In the genomic region with DNA sequence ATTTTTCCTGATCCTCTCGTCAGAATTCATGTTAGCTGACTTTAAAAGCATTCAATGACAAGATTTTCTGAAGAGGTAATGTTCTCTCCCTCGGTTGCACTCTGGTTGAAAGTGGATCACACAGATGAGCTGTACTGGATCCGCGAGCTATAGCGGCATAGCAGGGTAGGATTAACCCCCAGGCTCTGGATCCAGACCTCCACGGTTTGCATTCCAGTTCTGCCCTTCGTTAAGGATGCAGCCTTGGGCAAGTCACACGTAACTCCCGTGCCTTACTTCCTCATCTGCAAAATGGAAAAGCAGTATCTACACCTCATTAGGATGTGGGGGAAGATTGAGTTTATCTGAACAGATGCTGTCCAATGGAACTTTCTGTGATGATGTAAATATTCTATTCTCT, we compare ENCODE assay signal across 16 cellular contexts. TPM values are rescaled to one million over a fixed set of nuclear protein-coding genes. Genes with fewer than 3 reads are reported as not detected.
A peak's percentile ranks its signal among the peaks of the same experiment; 100 is the strongest.
DNase-seq lines count a peak whose midpoint lies in the region; ATAC-seq, FAIRE-seq and TF ChIP-seq lines count a peak whose summit lies in the region.
"Had no signal": no experiment of that assay in that cellular context is flagged by ENCODE, and none has a peak within 500 bp of the region (broad histone marks: within the 10 kb centered on the region; RNA-seq: fewer than 3 reads in every experiment).

No MANE protein-coding gene starts in this region.

- H3K4me1 ChIP-seq in heart left ventricle = peaks cover 0 to 56% (median 12%) of the 10 kb centered on the region in 12 donors
- peaks cover 0 to 2% of the 10 kb centered on the region in 2 donors for H3K4me1 ChIP-seq in kidney (ENCODE audit: control insufficient read depth in 1 of 2, insufficient read depth in 1 of 2, low read depth in 1 of 2, low read length in 2 of 2)
- H3K4me1 ChIP-seq in trophoblast cell (ENCODE audit: control insufficient read depth in 1 of 2, insufficient read depth in 2 of 2, low read length in 2 of 2) = peaks cover 5 to 7% of the 10 kb centered on the region in 2 experiments
- peaks cover 0 to 19% of the 10 kb centered on the region in 2 experiments; a peak in 2 of 4 replicates for H3K4me1 ChIP-seq in SK-N-SH (ENCODE audit: control insufficient read depth in 1 of 2, insufficient read depth in 2 of 2, low read depth in 1 of 2, low read length in 1 of 2)

- TF ChIP-seq EP300 in SK-N-SH (IDR thresholded peaks at IDR 0.05; ENCODE audit: borderline replicate concordance in 1 of 2, low read depth in 1 of 2, low read length in 1 of 2) = no peak

- H3K4me3 ChIP-seq in heart left ventricle = no peak overlapping the region
- no peak overlapping the region for H3K4me3 ChIP-seq in coronary artery
- no peak overlapping the region for H3K4me3 ChIP-seq in kidney (ENCODE audit: low read length in 2 of 2)
- no peak overlapping the region for H3K4me3 ChIP-seq in trophoblast cell (ENCODE audit: low read depth, low read length)
- H3K4me3 ChIP-seq in SK-N-SH (ENCODE audit: low read depth in 2 of 2, low read length in 1 of 2) = no peak overlapping the region
- H3K4me3 ChIP-seq: GM23338 had no signal

- H3F3A ChIP-seq in SK-N-SH (replicated peaks; ENCODE audit: insufficient read depth) = no peaks in the 10 kb centered on the region

- H3K23ac ChIP-seq in trophoblast cell (ENCODE audit: low read length) = no peak overlapping the region

- no peak overlapping the region for H3K4me2 ChIP-seq in trophoblast cell (ENCODE audit: low read length)
- H3K4me2 ChIP-seq in SK-N-SH = no peak overlapping the region
- H3K4me2 ChIP-seq: GM23338 had no signal

- no peak overlapping the region for H3K4ac ChIP-seq in trophoblast cell (ENCODE audit: low read depth, low read length)

- no peak for TF ChIP-seq CTCF in heart left ventricle (IDR thresholded peaks at IDR 0.05)
- no peak for TF ChIP-seq CTCF in coronary artery (IDR thresholded peaks at IDR 0.05)
- TF ChIP-seq CTCF in kidney (IDR thresholded peaks at IDR 0.05; ENCODE audit: borderline replicate concordance, extremely low read depth, insufficient read depth) = no peak
- TF ChIP-seq CTCF in SK-N-SH (IDR thresholded peaks at IDR 0.05) = no peak

- H4K20me1 ChIP-seq in SK-N-SH (ENCODE audit: insufficient read depth) = peaks cover 4% of the 10 kb centered on the region; the same call in 1 of the 2 replicates

- H4K91ac ChIP-seq in trophoblast cell (ENCODE audit: low read depth, low read length) = no peak overlapping the region

- no peaks in the 10 kb centered on the region for H3K9me2 ChIP-seq in SK-N-SH

- H3K18ac ChIP-seq in trophoblast cell (ENCODE audit: low read length) = no peak overlapping the region

- no peak overlapping the region for H2BK5ac ChIP-seq in trophoblast cell (ENCODE audit: low read depth, low read length, poor library complexity)

- H3K14ac ChIP-seq in trophoblast cell (ENCODE audit: low read length) = no peak overlapping the region

- peak overlapping the region in 11 of 12 donors; percentile 15 to 73 (median 59) for H3K27ac ChIP-seq in heart left ventricle
- H3K27ac ChIP-seq in coronary artery = no peak overlapping the region
- H3K27ac ChIP-seq in kidney (ENCODE audit: low read depth in 2 of 2, low read length in 2 of 2) = no peak overlapping the region
- peak overlapping the region; percentile 28 for H3K27ac ChIP-seq in trophoblast cell (ENCODE audit: low read depth, low read length)
- no peak overlapping the region for H3K27ac ChIP-seq in SK-N-SH (ENCODE audit: low read depth in 2 of 2, low read length in 1 of 2)

- no peak for ATAC-seq in heart left ventricle
- ATAC-seq in Right ventricle myocardium superior (ENCODE audit: poor library complexity) = no peak
- ATAC-seq: GM23338 had no signal

- H4K8ac ChIP-seq in trophoblast cell (ENCODE audit: low read depth, low read length) = no peak overlapping the region

- no peak overlapping the region for H4K12ac ChIP-seq in trophoblast cell (ENCODE audit: low read depth, low read length)

- intact Hi-C loops in heart left ventricle (cut with DNase I) = no loop called here
- intact Hi-C loops in Right ventricle myocardium superior (cut with DNase I) = no loop called here
- intact Hi-C loops in kidney (cut with DNase I) = no loop called here

- no peak overlapping the region for H2BK12ac ChIP-seq in trophoblast cell (ENCODE audit: low read length)

- FAIRE-seq in kidney (lab: Jason Lieb, UNC) = no peak
- FAIRE-seq: G401.6, GM12891 had no signal

- WGBS in heart left ventricle, 4 donors = 81 to 84% (median 84%) methylated on average over 9 of the region's 9 CpGs
- WGBS in trophoblast cell (ENCODE audit: extremely low coverage, insufficient coverage, insufficient read length) = no CpG with 5 or more reads among the region's 9 CpGs
- 96% methylated on average over 9 of the region's 9 CpGs for WGBS in SK-N-SH (ENCODE audit: low lambda C conversion rate)

- H3K9me3 ChIP-seq in heart left ventricle (no peaks in the 10 kb centered on the region), kidney (ENCODE audit: control insufficient read depth in 1 of 2, low read length in 2 of 2) (no peaks in the 10 kb centered on the region), trophoblast cell (ENCODE audit: insufficient read depth, low read depth, low read length) (no peaks in the 10 kb centered on the region), SK-N-SH (no peaks in the 10 kb centered on the region)

- H2AFZ ChIP-seq in trophoblast cell (ENCODE audit: insufficient read depth, low read length, poor library complexity) (no peak overlapping the region), SK-N-SH (ENCODE audit: low read depth) (no peak overlapping the region)
- H2AFZ ChIP-seq: GM23338 had no signal

- H2AK5ac ChIP-seq in trophoblast cell (ENCODE audit: low read length) = no peak overlapping the region

- POLR2A ChIA-PET in SK-N-SH (lab: Yijun Ruan, JAX) = no interaction called here

- no peaks in the 10 kb centered on the region for H3K79me1 ChIP-seq in trophoblast cell (ENCODE audit: low read length)

- DNase-seq in heart left ventricle (no peak), Right ventricle myocardium superior (no peak), coronary artery (ENCODE audit: low spot score) (peak; percentile 29), kidney (peak; percentile 20), trophoblast cell (no peak), COLO829 (ENCODE audit: low spot score) (no peak), SK-N-SH (no peak), NCI-H748 treated with DMSO at 0.1 percent for 48 hours (lab: John Stamatoyannopoulos, UW) (no peak)
- DNase-seq: ACHN; C1 segment of cervical spinal cord; CD4-positive, alpha-beta T cell; DMS79; H9 had no signal

- no peak overlapping the region for H2BK120ac ChIP-seq in trophoblast cell (ENCODE audit: insufficient read depth, low read length, poor library complexity)

- H3K9ac ChIP-seq in kidney (ENCODE audit: low read length in 2 of 2) (no peak overlapping the region), trophoblast cell (ENCODE audit: low read length) (no peak overlapping the region), SK-N-SH (no peak overlapping the region)

- no peak for TF ChIP-seq POLR2A in heart left ventricle (IDR thresholded peaks at IDR 0.05)

- H3K27me3 ChIP-seq in heart left ventricle (no peaks in the 10 kb centered on the region), trophoblast cell (ENCODE audit: insufficient read depth, low read length) (no peaks in the 10 kb centered on the region), SK-N-SH (ENCODE audit: insufficient read depth) (no peaks in the 10 kb centered on the region)

- peaks cover 0 to 2% (median 0%) of the 10 kb centered on the region in 9 donors for H3K36me3 ChIP-seq in heart left ventricle
- no peaks in the 10 kb centered on the region for H3K36me3 ChIP-seq in kidney (ENCODE audit: control insufficient read depth in 1 of 2, insufficient read depth in 2 of 2, low read length in 2 of 2)
- H3K36me3 ChIP-seq in trophoblast cell (ENCODE audit: control insufficient read depth in 1 of 2, insufficient read depth in 2 of 2, low read length in 2 of 2) = peaks cover 0 to 2% of the 10 kb centered on the region in 2 experiments
- H3K36me3 ChIP-seq in SK-N-SH (replicated peaks in 1 of 2; ENCODE audit: control insufficient read depth in 1 of 2, insufficient read depth in 2 of 2, low read length in 1 of 2) = peaks cover 0 to 3% of the 10 kb centered on the region in 2 experiments

- CTCF ChIA-PET in SK-N-SH (lab: Yijun Ruan, JAX) = interaction anchor here (1.1 to 1.3 kb wide), 2 partner anchors 13 to 20 kb away, joined by 3 read pairs; no protein-coding TSS in a partner anchor

- no peak for TF ChIP-seq RAD21 in SK-N-SH (IDR thresholded peaks at IDR 0.05; ENCODE audit: low read length)

- H3K79me2 ChIP-seq in trophoblast cell (ENCODE audit: control insufficient read depth, insufficient read depth, low read length, poor library complexity) = no peaks in the 10 kb centered on the region
- H3K79me2 ChIP-seq in SK-N-SH (ENCODE audit: insufficient read depth) = peaks cover 33% of the 10 kb centered on the region

TF ChIP-seq in SK-N-SH, 30 proteins besides CTCF, POLR2A, EP300 and RAD21 (continues in another document):
- TF ChIP-seq JUND (IDR thresholded peaks at IDR 0.05) = no peak
- no peak for TF ChIP-seq GATA2 (CRISPR knock-in tag; IDR thresholded peaks at IDR 0.05)
- TF ChIP-seq RCOR1 (IDR thresholded peaks at IDR 0.05; ENCODE audit: low read length) = no peak

RNA-seq across cellular contexts. Expression of a gene that starts 13.8 kb away (rescaled TPM):
- total RNA-seq in heart left ventricle (10 to 100 TPM; 37.8 to 77.6 (median 57.3) TPM), Right ventricle myocardium superior (54.0 TPM), kidney (41.4 TPM)
- polyA plus RNA-seq in heart left ventricle (10 to 100 TPM; 58.1 to 86.1 TPM), kidney (ENCODE audit: insufficient read depth, low read depth, low replicate concordance) (39.3 TPM), SK-N-SH (2012; rRNA removed) (34.8 and 53.5 TPM in 2 replicates)
- polyA plus RNA-seq in trophoblast cell (2013) = 60.8 and 68.8 TPM in 2 replicates
- 46.3 and 53.9 TPM in 2 replicates for polyA plus RNA-seq in SK-N-SH (2012; cell fraction: cytosol; rRNA removed)
- polyA plus RNA-seq in SK-N-SH (2012; cell fraction: nucleus; rRNA removed) = 55.0 and 60.5 TPM in 2 replicates

RNA-seq across cellular contexts. Expression of a gene that starts 14.1 kb away (rescaled TPM):
- total RNA-seq in heart left ventricle (100 to 1,000 TPM in 1 of 9 donors, 10 to 100 TPM in 8; 59.8 to 104 (median 78.0) TPM), Right ventricle myocardium superior (71.3 TPM), kidney (104 TPM)
- polyA plus RNA-seq in heart left ventricle (10 to 100 TPM; 43.1 to 67.4 TPM), kidney (ENCODE audit: insufficient read depth, low read depth, low replicate concordance) (44.9 TPM), SK-N-SH (2012; rRNA removed) (34.9 and 51.0 TPM in 2 replicates)
- 58.3 and 64.7 TPM in 2 replicates for polyA plus RNA-seq in trophoblast cell (2013)
- 54.8 and 55.1 TPM in 2 replicates for polyA plus RNA-seq in SK-N-SH (2012; cell fraction: cytosol; rRNA removed)
- polyA plus RNA-seq in SK-N-SH (2012; cell fraction: nucleus; rRNA removed) = 34.9 and 41.5 TPM in 2 replicates

Comparison
In these comparisons a context has a peak if more than half of its experiments do, and no peak if none do; other contexts are left out.
1. DNase-seq: peak in coronary artery (single experiment) and kidney (single experiment); none in heart left ventricle (0 of 5), Right ventricle myocardium superior (single experiment), trophoblast cell (0 of 2), COLO829 (single experiment), SK-N-SH (single experiment) and NCI-H748 treated with DMSO at 0.1 percent for 48 hours (single experiment).
2. H3K27ac ChIP-seq: peak in heart left ventricle (11 of 12) and trophoblast cell (single experiment); none in coronary artery (0 of 2), kidney (0 of 2) and SK-N-SH (0 of 2).